8 cellular contexts compared by ENCODE assay signal in genomic region chr10:86400705-86401587, GRCh38. TPM values are rescaled to one million over a fixed set of nuclear protein-coding genes. Genes with fewer than 3 reads are reported as not detected.
DNase-seq lines count a peak whose midpoint lies in the region; ATAC-seq and TF ChIP-seq lines count a peak whose summit lies in the region.

No MANE protein-coding gene starts in this region.

- H3K27me3 ChIP-seq in Panc1 (ENCODE audit: control insufficient read depth, insufficient read depth, low read length) (no peaks in the 10 kb centered on the region), rectal smooth muscle tissue (ENCODE audit: control insufficient read depth, insufficient read depth, low read length) (peaks cover 5% of the 10 kb centered on the region)

- peak overlapping the region; percentile 56 for H3K9ac ChIP-seq in rectal smooth muscle tissue (ENCODE audit: low read length)

- no peaks in the 10 kb centered on the region for H3K36me3 ChIP-seq in Panc1 (ENCODE audit: control insufficient read depth, insufficient read depth, low read length)
- no peaks in the 10 kb centered on the region for H3K36me3 ChIP-seq in rectal smooth muscle tissue (ENCODE audit: control insufficient read depth, insufficient read depth, low read length)

- in situ Hi-C loops in Panc1 (cut with HindIII; ENCODE audit: low pct_unique_long_range_greater_than_20kb, low sequenced_read_pairs): no loop called here
- in situ Hi-C loops in KBM-7 (cut with MboI; ENCODE audit: low pct_unique_long_range_greater_than_20kb, low sequenced_read_pairs): no loop called here

- DNase-seq in DMS 273 (lab: John Stamatoyannopoulos, UW; ENCODE audit: unreplicated experiment) (peak; percentile 30), DMS 273 treated with DMSO at 0.1 percent for 48 hours (lab: John Stamatoyannopoulos, UW) (no peak), Panc1 (ENCODE audit: low read depth, low spot score) (no peak), Right ventricle myocardium superior (peak; percentile 70), KBM-7 (no peak)
- peak; percentile 53 for DNase-seq in activated gamma-delta T cell treated with anti-CD3 and anti-CD28 coated beads, Interleukin-2, amount 50 U/mL, for 16 hours (ENCODE audit: low read depth)

- POLR2A ChIA-PET in Panc1 (lab: Charles Lee): no interaction called here

- peak; percentile 55; the same call in 1 of the 2 replicates for TF ChIP-seq CTCF in Panc1 (IDR thresholded peaks at IDR 0.05)

- no peaks in the 10 kb centered on the region for H3K9me3 ChIP-seq in Panc1 (ENCODE audit: control insufficient read depth, insufficient read depth, low read depth, low read length)

- no TSS peak for BruUV-seq in Panc1 (replicated peaks; lab: Mats Ljungman, UMichigan)

- ATAC-seq in HG02852 (IDR thresholded peaks at IDR 0.05; ENCODE audit: unreplicated experiment) (peak; percentile 33), Panc1 (peak; percentile 29), Right ventricle myocardium superior (ENCODE audit: poor library complexity) (peak; percentile 38)

- peaks cover 25% of the 10 kb centered on the region for H3K4me1 ChIP-seq in Panc1 (ENCODE audit: control insufficient read depth, insufficient read depth, low read length)
- H3K4me1 ChIP-seq in rectal smooth muscle tissue (ENCODE audit: control insufficient read depth, insufficient read depth, low read length): peaks cover 10% of the 10 kb centered on the region

- H3K4me3 ChIP-seq in Panc1 (ENCODE audit: low read depth in 2 of 2, low read length in 2 of 2) (peak overlapping the region; percentile 77 to 80), rectal smooth muscle tissue (ENCODE audit: low read length) (peak overlapping the region; percentile 85)

- intact Hi-C loops in Panc1 (cut with micrococcal nuclease; ENCODE audit: unreplicated experiment) (no loop called here), Right ventricle myocardium superior (cut with DNase I) (loop anchor here (5.0 kb wide), 1 partner anchor 186 kb away; no protein-coding TSS in a partner anchor)

- CTCF ChIA-PET in Panc1 (lab: Charles Lee): interaction anchor here (1.4 kb wide), 1 partner anchor 185 kb away, joined by 6 read pairs; no protein-coding TSS in a partner anchor

- H3K27ac ChIP-seq in Panc1 (ENCODE audit: low read length) (peak overlapping the region; percentile 80), rectal smooth muscle tissue (ENCODE audit: low read depth, low read length) (peak overlapping the region; percentile 90)

RNA-seq across cellular contexts. Expression of gene GRID1, which starts 34.4 kb away (rescaled TPM):
- 2.3 TPM for total RNA-seq in Panc1 (2021; ENCODE audit: unreplicated experiment)
- 3.8 TPM for polyA plus RNA-seq in Panc1 (2012; ENCODE audit: insufficient read length)
- 1.1 TPM for total RNA-seq in Right ventricle myocardium superior

Comparison
In these comparisons a context has a peak if more than half of its experiments do, and no peak if none do; other contexts are left out.
1. DNase-seq: peak in DMS 273 (single experiment), activated gamma-delta T cell treated with anti-CD3 and anti-CD28 coated beads, Interleukin-2, amount 50 U/mL, for 16 hours (single experiment) and Right ventricle myocardium superior (single experiment); none in DMS 273 treated with DMSO at 0.1 percent for 48 hours (single experiment), Panc1 (single experiment) and KBM-7 (single experiment).
2. Peak in every context shown above with its lines, with median percentiles within 50 percentile points of each other: ATAC-seq.